In genomic region chr7:121428857-121429489, GRCh38 we compare ENCODE assay signal across 18 cellular contexts. TPM values are rescaled to one million over a fixed set of nuclear protein-coding genes. Genes with fewer than 3 reads are reported as not detected.
DNase-seq lines count a peak whose midpoint lies in the region; ATAC-seq and TF ChIP-seq lines count a peak whose summit lies in the region.
"Had no signal": no experiment of that assay in that cellular context is flagged by ENCODE, and none has a peak within 500 bp of the region (broad histone marks: within the 10 kb centered on the region; RNA-seq: fewer than 3 reads in every experiment).

No MANE protein-coding gene starts in this region.

- TF ChIP-seq CTCF in PC-9 (conservative IDR thresholded peaks at IDR 0.05) (no peak), nephron progenitor cell (IDR thresholded peaks at IDR 0.05) (no peak), testis (IDR thresholded peaks at IDR 0.05) (no peak), gastroesophageal sphincter (IDR thresholded peaks at IDR 0.05) (no peak)

- no peak overlapping the region for H3K4me3 ChIP-seq in PC-9
- no peak overlapping the region for H3K4me3 ChIP-seq in testis
- H3K4me3 ChIP-seq in gastroesophageal sphincter: no peak overlapping the region
- H3K4me3 ChIP-seq: cardiac muscle cell had no signal

- H3K36me3 ChIP-seq in PC-9 (ENCODE audit: low read depth) (no peaks in the 10 kb centered on the region), testis (ENCODE audit: low read depth, missing control alignments) (no peaks in the 10 kb centered on the region), gastroesophageal sphincter (no peaks in the 10 kb centered on the region)
- H3K36me3 ChIP-seq: cardiac muscle cell had no signal

- no peaks in the 10 kb centered on the region for H3K36me3 Mint-ChIP-seq in nephron progenitor cell (ENCODE audit: low read depth)
- H3K36me3 Mint-ChIP-seq: activated naive CD4-positive, alpha-beta T cell treated with anti-CD3 and anti-CD28 coated beads, Interleukin-2, amount 50 U/mL, for 72 hours had no signal

- H3K9me3 Mint-ChIP-seq in nephron progenitor cell: no peaks in the 10 kb centered on the region

- in situ Hi-C loops in Caki2 (cut with HindIII; ENCODE audit: low pct_unique_long_range_greater_than_20kb, low sequenced_read_pairs): no loop called here

- no peaks in the 10 kb centered on the region for H3K9me2 ChIP-seq in PC-9 (ENCODE audit: insufficient read depth)

- CTCF ChIA-PET in PC-9 (lab: Charles Lee): interaction anchor here (0.5 to 0.8 kb wide), 2 partner anchors 33 to 39 kb away, joined by 8 to 9 read pairs; partner anchors contain the start of gene FAM3C

- no peak overlapping the region for H3K4me2 ChIP-seq in PC-9

- H3K9me3 ChIP-seq in PC-9 (ENCODE audit: insufficient read depth, low read depth) (no peaks in the 10 kb centered on the region), testis (no peaks in the 10 kb centered on the region), gastroesophageal sphincter (no peaks in the 10 kb centered on the region)

- TF ChIP-seq POLR2A in testis (IDR thresholded peaks at IDR 0.05) (no peak), gastroesophageal sphincter (IDR thresholded peaks at IDR 0.05) (no peak)

- H3K4me3 Mint-ChIP-seq in nephron progenitor cell: no peak overlapping the region

- no TSS peak for BruUV-seq in PC-9 (replicated peaks; lab: Mats Ljungman, UMichigan)

- no peak overlapping the region for H3K27ac ChIP-seq in PC-9
- H3K27ac ChIP-seq in testis: no peak overlapping the region
- no peak overlapping the region for H3K27ac ChIP-seq in gastroesophageal sphincter
- H3K27ac ChIP-seq: cardiac muscle cell had no signal

- H4K20me1 ChIP-seq in PC-9 (ENCODE audit: insufficient read depth): no peaks in the 10 kb centered on the region

- 0 out of 2 replicates have a peak, but pooled peaks cover 4% of the 10 kb centered on the region for H3F3A ChIP-seq in PC-9 (ENCODE audit: insufficient read depth, low read depth)

- ATAC-seq in HG03039 (IDR thresholded peaks at IDR 0.05; ENCODE audit: unreplicated experiment) (no peak), GM19351 (IDR thresholded peaks at IDR 0.05; ENCODE audit: unreplicated experiment) (no peak), gastroesophageal sphincter (no peak)
- ATAC-seq: activated naive CD4-positive, alpha-beta T cell treated with anti-CD3 and anti-CD28 coated beads, Interleukin-2, amount 50 U/mL, for 72 hours had no signal

- H3K27ac Mint-ChIP-seq in nephron progenitor cell: no peak overlapping the region
- H3K27ac Mint-ChIP-seq: activated naive CD4-positive, alpha-beta T cell treated with anti-CD3 and anti-CD28 coated beads, Interleukin-2, amount 50 U/mL, for 72 hours had no signal

- no peak overlapping the region for H2AFZ ChIP-seq in PC-9

- 73 to 83% methylated on average over 4 of the region's 4 CpGs for WGBS in testis, 2 donors
- WGBS in gastroesophageal sphincter (ENCODE audit: low coverage in 1 of 2), 2 donors: 71 to 82% methylated on average over 4 of the region's 4 CpGs

- no peaks in the 10 kb centered on the region for H3K27me3 ChIP-seq in PC-9 (ENCODE audit: insufficient read depth, low read depth)
- no peaks in the 10 kb centered on the region for H3K27me3 ChIP-seq in testis
- H3K27me3 ChIP-seq in gastroesophageal sphincter: no peaks in the 10 kb centered on the region
- H3K27me3 ChIP-seq: cardiac muscle cell had no signal

- intact Hi-C loops in PC-9 (cut with micrococcal nuclease; ENCODE audit: unreplicated experiment): loop anchor here (2.0 kb wide), 1 partner anchor 14 kb away; no protein-coding TSS in a partner anchor
- intact Hi-C loops in testis (cut with DNase I; ENCODE audit: low total_unique reads): no loop called here

- H3K4me1 ChIP-seq in PC-9 (replicated peaks; ENCODE audit: insufficient read depth) (peaks cover 5% of the 10 kb centered on the region; the same call in 1 of the 2 replicates), testis (no peaks in the 10 kb centered on the region), gastroesophageal sphincter (no peaks in the 10 kb centered on the region)

- peaks cover 5% of the 10 kb centered on the region for H3K27me3 Mint-ChIP-seq in nephron progenitor cell (ENCODE audit: low read depth, poor library complexity)

- TF ChIP-seq EP300 in gastroesophageal sphincter (IDR thresholded peaks at IDR 0.05): no peak

- no peaks in the 10 kb centered on the region for H3K79me2 ChIP-seq in PC-9 (ENCODE audit: low read depth)

- DNase-seq in Caki2 (ENCODE audit: low read depth) (peak; percentile 87), PC-9 (peak; percentile 17 to 38), fibroblast of gingiva (ENCODE audit: low read depth) (peak; percentile 40), nephron progenitor cell (peak; percentile 16), testis (no peak)
- DNase-seq: activated CD4-positive, alpha-beta T cell treated with anti-CD3 and anti-CD28 coated beads for 48 hours; Calu3; GF-D8; naive B cell; NCI-H1048; NCI-H2081; NCI-H524 treated with DMSO at 0.1 percent for 48 hours; stimulated activated CD4-positive, alpha-beta T cell treated with anti-CD3 and anti-CD28 coated beads, Interleukin-15, amount 100 ng/mL, for 24 hours had no signal

- peaks cover 14% of the 10 kb centered on the region for H3K4me1 Mint-ChIP-seq in nephron progenitor cell

- POLR2A ChIA-PET in PC-9 (lab: Charles Lee; ENCODE audit: unreplicated experiment): interaction anchor here (0.6 kb wide), 2 partner anchors 33 to 577 kb away, joined by 3 to 5 read pairs; partner anchors contain the start of gene FAM3C

RNA-seq across cellular contexts. Expression of gene FAM3C, which starts 32.9 kb away (rescaled TPM):
- total RNA-seq in Caki2 (2014; rRNA removed; shearing (Covaris generic); ENCODE audit: low replicate concordance): 43.2 and 46.2 TPM in 2 replicates
- total RNA-seq in PC-9 (2021) (117 and 134 TPM in 2 replicates), testis (10 to 100 TPM; 31.8 to 35.9 TPM), gastroesophageal sphincter (10 to 100 TPM; 27.4 to 48.1 (median 31.8) TPM)
- polyA plus RNA-seq in testis (ENCODE audit: insufficient read depth, low read depth, low replicate concordance): 50.7 TPM
